ENCODE assay signal across 23 cellular contexts in genomic region chr2:55859875-55860274, GRCh38.
"Had no signal": no experiment of that assay in that cellular context is flagged by ENCODE, and none has a peak within 500 bp of the region (broad histone marks: within the 10 kb centered on the region; RNA-seq: fewer than 3 reads in every experiment).

No MANE protein-coding gene starts in this region.

- DNase-seq: colonic mucosa; effector CD4-positive, alpha-beta T cell; endodermal cell; foreskin melanocyte; heart left ventricle; hippocampal formation; kidney; left cardiac atrium; left ventricle myocardium inferior; lower lobe of right lung; mesendoderm; naive B cell; occipital lobe; pancreas; right cardiac atrium; small intestine; stimulated activated CD4-positive, alpha-beta T cell treated with anti-CD3 and anti-CD28 coated beads, Interleukin-12 subunit alpha, Interleukin-12 subunit beta, amount 100 ng/mL, for 4 hours; stimulated activated naive CD8-positive, alpha-beta T cell treated with anti-CD3 and anti-CD28 coated beads, Interleukin-15, Interleukin-2, amounts not matched to agents 100 U/mL and 50 U/mL, for 24 hours; tibial artery; upper lobe of right lung had no signal

- H3K9me3 ChIP-seq: colonic mucosa, heart left ventricle, left ventricle myocardium inferior, lower lobe of right lung, pancreas, suprapubic skin, tibial artery, upper lobe of right lung had no signal

- H3K4me3 ChIP-seq: colonic mucosa, heart left ventricle, left ventricle myocardium inferior, lower lobe of right lung, pancreas, suprapubic skin, tibial artery, upper lobe of right lung had no signal

- H3K9me3 Mint-ChIP-seq: endodermal cell, nephron had no signal

- H3K27me3 Mint-ChIP-seq: progenitor cell of endocrine pancreas had no signal

- H3K4me3 Mint-ChIP-seq: endodermal cell, naive B cell, nephron had no signal

- FAIRE-seq: kidney, pancreas, small intestine had no signal

- H3K4me1 Mint-ChIP-seq: endodermal cell, naive B cell had no signal

- H3K27me3 ChIP-seq: colonic mucosa, heart left ventricle, pancreas, suprapubic skin, tibial artery, upper lobe of right lung had no signal

- H3K27ac Mint-ChIP-seq: endodermal cell, naive B cell, nephron, progenitor cell of endocrine pancreas had no signal

- H3K36me3 ChIP-seq: colonic mucosa, heart left ventricle, left ventricle myocardium inferior, lower lobe of right lung, pancreas, suprapubic skin, tibial artery, upper lobe of right lung had no signal

- H3K27ac ChIP-seq: colonic mucosa, heart left ventricle, left ventricle myocardium inferior, lower lobe of right lung, pancreas, suprapubic skin, upper lobe of right lung had no signal

- H3K4me1 ChIP-seq: colonic mucosa, pancreas had no signal

- ATAC-seq: heart left ventricle; left cardiac atrium; lower lobe of right lung; pancreas; right cardiac atrium; stimulated activated naive CD8-positive, alpha-beta T cell treated with anti-CD3 and anti-CD28 coated beads, Interleukin-15, Interleukin-2, amounts not matched to agents 100 U/mL and 50 U/mL, for 24 hours; upper lobe of right lung had no signal

- H3K36me3 Mint-ChIP-seq: naive B cell had no signal
